In genomic region chrX:39815621-39816020, GRCh38 we compare ENCODE assay signal across 10 cellular contexts.
A peak's percentile ranks its signal among the peaks of the same experiment; 100 is the strongest.
DNase-seq lines count a peak whose midpoint lies in the region; ATAC-seq and TF ChIP-seq lines count a peak whose summit lies in the region.
"Had no signal": no experiment of that assay in that cellular context is flagged by ENCODE, and none has a peak within 500 bp of the region (broad histone marks: within the 10 kb centered on the region; RNA-seq: fewer than 3 reads in every experiment).

No MANE protein-coding gene starts in this region.

- no peak overlapping the region for H3K27ac ChIP-seq in upper lobe of right lung

- peak; percentile 13 to 27 for DNase-seq in stimulated activated CD4-positive, alpha-beta T cell treated with anti-CD3 and anti-CD28 coated beads, Interleukin-2, amount 100 ng/mL, for 24 hours
- no peak for DNase-seq in stimulated activated CD4-positive, alpha-beta T cell treated with anti-CD3 and anti-CD28 coated beads, Interleukin-4, amount 100 ng/mL, for 4 hours
- no peak for DNase-seq in T-helper 17 cell
- DNase-seq in upper lobe of right lung = no peak
- no peak for DNase-seq in effector memory CD8-positive, alpha-beta T cell
- no peak for DNase-seq in globus pallidus (ENCODE audit: low spot score)
- DNase-seq: effector CD8-positive, alpha-beta T cell; ovary had no signal

- H3K36me3 Mint-ChIP-seq in T-helper 17 cell (ENCODE audit: low read depth) = no peaks in the 10 kb centered on the region
- peaks cover 2% of the 10 kb centered on the region for H3K36me3 Mint-ChIP-seq in effector memory CD8-positive, alpha-beta T cell (ENCODE audit: insufficient read depth)

- H3K36me3 ChIP-seq in upper lobe of right lung = no peaks in the 10 kb centered on the region
- H3K36me3 ChIP-seq: ovary had no signal

- H3K4me1 Mint-ChIP-seq in T-helper 17 cell = peaks cover 6% of the 10 kb centered on the region
- peaks cover 0 to 4% of the 10 kb centered on the region in 2 donors for H3K4me1 Mint-ChIP-seq in effector memory CD8-positive, alpha-beta T cell (ENCODE audit: low read depth in 2 of 2)

- intact Hi-C loops in upper lobe of right lung (cut with DNase I) = no loop called here

- H3K9me3 ChIP-seq in T-helper 17 cell (ENCODE audit: control insufficient read depth, low read length, poor library complexity, severe bottlenecking) = no peaks in the 10 kb centered on the region
- no peaks in the 10 kb centered on the region for H3K9me3 ChIP-seq in upper lobe of right lung
- H3K9me3 ChIP-seq: ovary had no signal

- ATAC-seq in HG03442 (IDR thresholded peaks at IDR 0.05; ENCODE audit: unreplicated experiment) = peak; percentile 59
- ATAC-seq in T-helper 17 cell = no peak
- ATAC-seq in upper lobe of right lung = peak; percentile 43
- ATAC-seq in effector memory CD8-positive, alpha-beta T cell (replicated peaks) = no peak
- ATAC-seq in HG02973 (IDR thresholded peaks at IDR 0.05; ENCODE audit: unreplicated experiment) = no peak

- peaks cover 3% of the 10 kb centered on the region for H3K4me1 ChIP-seq in upper lobe of right lung

- no peak for TF ChIP-seq CTCF in upper lobe of right lung (IDR thresholded peaks at IDR 0.05)

- peak overlapping the region; percentile 29 for H3K27ac Mint-ChIP-seq in T-helper 17 cell
- no peak overlapping the region for H3K27ac Mint-ChIP-seq in effector memory CD8-positive, alpha-beta T cell

- H3K27me3 ChIP-seq in upper lobe of right lung = no peaks in the 10 kb centered on the region
- H3K27me3 ChIP-seq: ovary had no signal

- no peak overlapping the region for H3K4me3 Mint-ChIP-seq in T-helper 17 cell
- no peak overlapping the region for H3K4me3 Mint-ChIP-seq in effector memory CD8-positive, alpha-beta T cell

- no peaks in the 10 kb centered on the region for H3K27me3 Mint-ChIP-seq in T-helper 17 cell
- peaks cover 0 to 21% of the 10 kb centered on the region in 2 donors for H3K27me3 Mint-ChIP-seq in effector memory CD8-positive, alpha-beta T cell

- H3K9me3 Mint-ChIP-seq in effector memory CD8-positive, alpha-beta T cell = no peaks in the 10 kb centered on the region

- no peak overlapping the region for H3K4me3 ChIP-seq in upper lobe of right lung
- H3K4me3 ChIP-seq: ovary had no signal

Comparison
In these comparisons a context has a peak if more than half of its experiments do, and no peak if none do; other contexts are left out.
1. DNase-seq: peak in stimulated activated CD4-positive, alpha-beta T cell treated with anti-CD3 and anti-CD28 coated beads, Interleukin-2, amount 100 ng/mL, for 24 hours (2 of 2); none in stimulated activated CD4-positive, alpha-beta T cell treated with anti-CD3 and anti-CD28 coated beads, Interleukin-4, amount 100 ng/mL, for 4 hours (0 of 2), T-helper 17 cell (0 of 3), upper lobe of right lung (single experiment), effector memory CD8-positive, alpha-beta T cell (0 of 3) and globus pallidus (single experiment).
2. ATAC-seq: peak in HG03442 (single experiment) and upper lobe of right lung (single experiment); none in T-helper 17 cell (single experiment), effector memory CD8-positive, alpha-beta T cell (single experiment) and HG02973 (single experiment).